In the genomic region with DNA sequence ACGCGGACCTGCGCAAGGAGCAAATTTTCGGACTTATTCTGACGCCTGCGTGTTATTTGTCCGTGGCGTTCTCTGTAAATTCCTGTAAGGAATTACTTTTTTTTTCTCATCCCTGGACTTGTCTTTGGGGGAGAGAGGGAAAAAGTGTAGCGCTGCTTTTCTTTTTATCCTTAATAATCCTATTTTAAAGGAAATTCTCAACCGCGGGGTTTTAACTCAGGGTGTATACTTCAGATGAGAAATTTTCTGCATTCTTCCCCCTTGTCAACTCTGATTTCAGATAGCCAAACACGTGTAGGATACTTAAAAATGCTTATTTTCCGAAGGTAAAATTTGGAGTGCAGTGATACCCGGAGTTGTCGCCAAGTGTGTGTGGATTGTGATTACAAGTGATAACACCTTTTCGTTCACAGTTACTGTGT, we compare ENCODE assay signal across 7 cellular contexts. TPM values are rescaled to one million over a fixed set of nuclear protein-coding genes. Genes with fewer than 3 reads are reported as not detected.
DNase-seq lines count a peak whose midpoint lies in the region; ATAC-seq, FAIRE-seq and TF ChIP-seq lines count a peak whose summit lies in the region.

No MANE protein-coding gene starts in this region.

- peak overlapping the region; percentile 89 to 94 (median 90) for H3K27ac ChIP-seq in Peyer's patch
- H3K27ac ChIP-seq in endodermal cell (ENCODE audit: low read depth, low read length) = peak overlapping the region; percentile 88
- H3K27ac ChIP-seq in neural progenitor cell = peak overlapping the region; percentile 81

- H3K4me3 ChIP-seq in Peyer's patch (peak overlapping the region; percentile 85 to 95 (median 93)), endodermal cell (ENCODE audit: low read length) (peak overlapping the region; percentile 98), neural progenitor cell (peak overlapping the region; percentile 94)

- H3K27ac Mint-ChIP-seq in endodermal cell (peak overlapping the region; percentile 96), neural progenitor cell (peak overlapping the region; percentile 81)

- peaks cover 22% of the 10 kb centered on the region for H3K4me1 Mint-ChIP-seq in endodermal cell
- peaks cover 27% of the 10 kb centered on the region for H3K4me1 Mint-ChIP-seq in neural progenitor cell

- H3K79me2 ChIP-seq in neural progenitor cell (ENCODE audit: low read depth) = peaks cover 58% of the 10 kb centered on the region

- ATAC-seq in GM21447 (IDR thresholded peaks at IDR 0.05; ENCODE audit: unreplicated experiment) (no peak), GM18520 (IDR thresholded peaks at IDR 0.05; ENCODE audit: unreplicated experiment) (no peak)

- TF ChIP-seq POLR2A in Peyer's patch (IDR thresholded peaks at IDR 0.05) = no peak

- H3F3A ChIP-seq in neural progenitor cell (ENCODE audit: low read depth) = peaks cover 19% of the 10 kb centered on the region

- H2AFZ ChIP-seq in neural progenitor cell (replicated peaks) = peak overlapping the region; percentile 90

- H3K36me3 ChIP-seq in Peyer's patch (no peaks in the 10 kb centered on the region), endodermal cell (ENCODE audit: control insufficient read depth, insufficient read depth, low read length) (peaks cover 15% of the 10 kb centered on the region), neural progenitor cell (no peaks in the 10 kb centered on the region)

- H3K9me3 Mint-ChIP-seq in endodermal cell (no peaks in the 10 kb centered on the region), neural progenitor cell (no peaks in the 10 kb centered on the region)

- peak overlapping the region; percentile 95 for H3K4me2 ChIP-seq in neural progenitor cell

- H3K4me3 Mint-ChIP-seq in endodermal cell = peak overlapping the region; percentile 94
- H3K4me3 Mint-ChIP-seq in neural progenitor cell = peak overlapping the region; percentile 94

- H3K9me3 ChIP-seq in Peyer's patch = no peaks in the 10 kb centered on the region
- H3K9me3 ChIP-seq in endodermal cell (ENCODE audit: control insufficient read depth, low read length) = no peaks in the 10 kb centered on the region
- no peaks in the 10 kb centered on the region for H3K9me3 ChIP-seq in neural progenitor cell (ENCODE audit: low read depth)

- H3K9ac ChIP-seq in endodermal cell (ENCODE audit: extremely low read depth, low read length, poor library complexity, severe bottlenecking) (peak overlapping the region; percentile 79), neural progenitor cell (peak overlapping the region; percentile 72)

- H3K36me3 Mint-ChIP-seq in endodermal cell (ENCODE audit: low read depth) (peaks cover 14% of the 10 kb centered on the region), neural progenitor cell (peaks cover 19% of the 10 kb centered on the region)

- 0 to 1% methylated on average over 7 to 15 of the region's 16 CpGs for WGBS in endodermal cell (ENCODE audit: insufficient coverage in 1 of 2, insufficient read length in 1 of 2), 2 experiments

- H3K27me3 Mint-ChIP-seq in endodermal cell (ENCODE audit: insufficient read depth) = no peaks in the 10 kb centered on the region
- peaks cover 6% of the 10 kb centered on the region for H3K27me3 Mint-ChIP-seq in neural progenitor cell (ENCODE audit: insufficient read depth, low read depth)

- peak; percentile 68 for FAIRE-seq in GM19239 (lab: Jason Lieb, UNC)

- H4K20me1 ChIP-seq in neural progenitor cell (ENCODE audit: low read depth) = peaks cover 39% of the 10 kb centered on the region

- peaks cover 0 to 19% (median 2%) of the 10 kb centered on the region in 4 donors for H3K4me1 ChIP-seq in Peyer's patch
- H3K4me1 ChIP-seq in endodermal cell (ENCODE audit: control insufficient read depth, insufficient read depth, low read length) = no peaks in the 10 kb centered on the region
- peaks cover 22% of the 10 kb centered on the region for H3K4me1 ChIP-seq in neural progenitor cell

- no peak for TF ChIP-seq CTCF in Peyer's patch (IDR thresholded peaks at IDR 0.05)
- no peak for TF ChIP-seq CTCF in endodermal cell (conservative IDR thresholded peaks at IDR 0.05)
- TF ChIP-seq CTCF in neural progenitor cell (IDR thresholded peaks at IDR 0.05) = no peak

- H3K27me3 ChIP-seq in Peyer's patch (no peaks in the 10 kb centered on the region), endodermal cell (ENCODE audit: control insufficient read depth, insufficient read depth, low read length, poor library complexity, severe bottlenecking) (no peaks in the 10 kb centered on the region), neural progenitor cell (no peaks in the 10 kb centered on the region)

- no peak for DNase-seq in GM19239 (ENCODE audit: insufficient read length, low spot score)
- no peak for DNase-seq in Peyer's patch
- DNase-seq in endodermal cell = no peak
- no peak for DNase-seq in neural progenitor cell (ENCODE audit: low spot score)
- DNase-seq in NOMO-1 treated with DMSO at 0.1 percent for 48 hours (lab: John Stamatoyannopoulos, UW; ENCODE audit: unreplicated experiment) = no peak

RNA-seq across cellular contexts. Expression of a gene that starts 0.9 kb away (rescaled TPM):
- 10 to 100 TPM; 13.2 to 41.3 (median 22.8) TPM for total RNA-seq in Peyer's patch
- total RNA-seq in endodermal cell = 100 to 1,000 TPM; 152 to 154 TPM
- 29.1 TPM for polyA plus RNA-seq in endodermal cell (2013, experiment 1 of 2)
- 41.9 TPM for polyA plus RNA-seq in endodermal cell (2013, experiment 2 of 2)
- 123 and 174 TPM in 2 replicates for total RNA-seq in neural progenitor cell (ENCODE audit: low replicate concordance)

RNA-seq across cellular contexts. Expression of a gene that starts 55.4 kb away (rescaled TPM):
- 10 to 100 TPM; 19.8 to 47.5 (median 35.6) TPM for total RNA-seq in Peyer's patch
- 10 to 100 TPM; 42.1 to 42.3 TPM for total RNA-seq in endodermal cell
- polyA plus RNA-seq in endodermal cell (2013, experiment 1 of 2) = 36.2 TPM
- 31.8 TPM for polyA plus RNA-seq in endodermal cell (2013, experiment 2 of 2)
- total RNA-seq in neural progenitor cell (ENCODE audit: low replicate concordance) = 14.3 and 17.1 TPM in 2 replicates
